ENCODE assay signal across 26 cellular contexts in the genomic region with DNA sequence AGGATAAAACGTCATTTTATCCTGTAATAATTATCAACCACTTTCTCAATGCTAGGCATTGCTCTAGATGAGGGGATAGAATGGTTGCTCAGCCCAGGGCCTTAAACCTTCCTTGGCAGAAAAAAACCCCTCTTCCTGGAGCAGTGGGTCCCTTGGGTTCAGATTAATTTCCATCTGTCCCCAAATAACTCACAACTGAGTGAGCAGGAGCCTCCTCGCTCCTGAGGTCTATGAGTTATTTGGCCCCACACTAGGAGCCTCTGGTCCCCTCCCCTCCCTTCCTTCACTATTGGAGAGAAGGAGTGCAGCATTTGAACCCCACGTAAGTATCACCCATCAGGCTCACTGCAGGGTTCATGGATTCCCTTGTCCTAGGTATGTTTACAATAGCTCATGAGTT.
"Had no signal": no experiment of that assay in that cellular context is flagged by ENCODE, and none has a peak within 500 bp of the region (broad histone marks: within the 10 kb centered on the region; RNA-seq: fewer than 3 reads in every experiment).

No MANE protein-coding gene starts in this region.

- H3K36me3 Mint-ChIP-seq: activated naive CD8-positive, alpha-beta T cell treated with anti-CD3 and anti-CD28 coated beads for 36 hours had no signal

- H3K9me3 Mint-ChIP-seq: activated CD4-positive, alpha-beta memory T cell treated with anti-CD3 and anti-CD28 coated beads, Interleukin-2, amount 10 ng/mL, durations not matched to agents 7 days and 5 days; activated naive CD8-positive, alpha-beta T cell treated with anti-CD3 and anti-CD28 coated beads for 36 hours; activated T-cell treated with anti-CD3 and anti-CD28 coated beads, Interleukin-2, amount 50 U/mL, for 72 hours; activated T-helper 17 cell treated with anti-CD3 and anti-CD28 coated beads, Interleukin-2, amount 50 U/mL, for 72 hours had no signal

- H3K4me1 Mint-ChIP-seq: activated CD4-positive, alpha-beta memory T cell treated with anti-CD3 and anti-CD28 coated beads, Interleukin-2, amount 10 ng/mL, durations not matched to agents 7 days and 5 days; activated naive CD8-positive, alpha-beta T cell treated with anti-CD3 and anti-CD28 coated beads for 36 hours; activated T-helper 17 cell treated with anti-CD3 and anti-CD28 coated beads, Interleukin-2, amount 50 U/mL, for 72 hours had no signal

- DNase-seq: activated CD4-positive, alpha-beta memory T cell treated with anti-CD3 and anti-CD28 coated beads, Interleukin-2, amount 10 ng/mL, durations not matched to agents 7 days and 5 days; activated CD4-positive, alpha-beta T cell treated with anti-CD3 and anti-CD28 coated beads for 1 hour; activated CD4-positive, alpha-beta T cell treated with anti-CD3 and anti-CD28 coated beads for 48 hours; activated CD4-positive, CD25-positive, alpha-beta regulatory T cell; activated naive CD4-positive, alpha-beta T cell; activated naive CD4-positive, alpha-beta T cell treated with anti-CD3 and anti-CD28 coated beads, Interleukin-2, amount 50 U/mL, for 16 hours; activated naive CD8-positive, alpha-beta T cell treated with anti-CD3 and anti-CD28 coated beads for 36 hours; activated T-cell treated with anti-CD3 and anti-CD28 coated beads, Interleukin-2, amount 50 U/mL, for 1 hour; activated T-cell treated with anti-CD3 and anti-CD28 coated beads, Interleukin-2, amount 50 U/mL, for 72 hours; amniotic stem cell; aorta; brain microvascular endothelial cell; NCI-H1105; NCI-H1417 treated with DMSO at 0.1 percent for 48 hours; NCI-H187 treated with DMSO at 0.1 percent for 48 hours; NCI-H2081; NCI-H345; NCI-H524 treated with DMSO at 0.1 percent for 48 hours; SHP77; SJCRH30; T1000; WERI-Rb-1 had no signal

- ATAC-seq: activated T-cell treated with anti-CD3 and anti-CD28 coated beads, Interleukin-2, amount 50 U/mL, for 72 hours; activated T-helper 17 cell treated with anti-CD3 and anti-CD28 coated beads, Interleukin-2, amount 50 U/mL, for 72 hours; K562; Panc1 had no signal

- H3K27ac ChIP-seq: brain microvascular endothelial cell, SJCRH30, SK-N-MC, WERI-Rb-1 had no signal

- H3K27ac Mint-ChIP-seq: activated CD4-positive, alpha-beta memory T cell treated with anti-CD3 and anti-CD28 coated beads, Interleukin-2, amount 10 ng/mL, durations not matched to agents 7 days and 5 days; activated naive CD8-positive, alpha-beta T cell treated with anti-CD3 and anti-CD28 coated beads for 36 hours; activated T-cell treated with anti-CD3 and anti-CD28 coated beads, Interleukin-2, amount 50 U/mL, for 72 hours; activated T-helper 17 cell treated with anti-CD3 and anti-CD28 coated beads, Interleukin-2, amount 50 U/mL, for 72 hours had no signal

- H3K4me3 Mint-ChIP-seq: activated CD4-positive, alpha-beta memory T cell treated with anti-CD3 and anti-CD28 coated beads, Interleukin-2, amount 10 ng/mL, durations not matched to agents 7 days and 5 days; activated naive CD8-positive, alpha-beta T cell treated with anti-CD3 and anti-CD28 coated beads for 36 hours; activated T-cell treated with anti-CD3 and anti-CD28 coated beads, Interleukin-2, amount 50 U/mL, for 72 hours; activated T-helper 17 cell treated with anti-CD3 and anti-CD28 coated beads, Interleukin-2, amount 50 U/mL, for 72 hours had no signal
